Comparison of ENCODE assay signal across 26 cellular contexts in genomic region chr4:27115221-27115620, GRCh38.
DNase-seq lines count a peak whose midpoint lies in the region; ATAC-seq, FAIRE-seq and TF ChIP-seq lines count a peak whose summit lies in the region.
"Had no signal": no experiment of that assay in that cellular context is flagged by ENCODE, and none has a peak within 500 bp of the region (broad histone marks: within the 10 kb centered on the region; RNA-seq: fewer than 3 reads in every experiment).

No MANE protein-coding gene starts in this region.

- no peak overlapping the region for H3K56ac ChIP-seq in H1 (replicated peaks; ENCODE audit: insufficient read length, low read depth, low read length)

- no peak overlapping the region for H4K8ac ChIP-seq in H1 (ENCODE audit: extremely low read depth, insufficient read depth, low read length)

- no peaks in the 10 kb centered on the region for H3K9me3 ChIP-seq in H1 (ENCODE audit: insufficient read depth in 2 of 2, low read depth in 1 of 2, low read length in 1 of 2)
- H3K9me3 ChIP-seq: A549; BLaER1 treated with 17β-estradiol and CSF1 and Interleukin-3, amounts not matched to agents 10 nM and 100 nM had no signal

- no peak for FAIRE-seq in H1 (lab: Jason Lieb, UNC)
- FAIRE-seq: A549, GM12878, GM12892, GM18507 had no signal

- H3K79me2 ChIP-seq in GM23338 (replicated peaks; ENCODE audit: insufficient read depth): no peaks in the 10 kb centered on the region
- H3K79me2 ChIP-seq in H1 (ENCODE audit: control insufficient read depth in 1 of 2, insufficient read depth in 2 of 2, low read length in 2 of 2): no peaks in the 10 kb centered on the region

- POLR2A ChIA-PET in H1 (lab: Charles Lee; ENCODE audit: partially characterized antibody): interaction anchor here (1.3 to 1.4 kb wide), 2 partner anchors 8 to 9 kb away, joined by 3 to 4 read pairs; no protein-coding TSS in a partner anchor

- H3K27me3 ChIP-seq in GM23338 (ENCODE audit: insufficient read depth) (no peaks in the 10 kb centered on the region), H1 (replicated peaks in 1 of 4; ENCODE audit: control insufficient read depth in 3 of 4, extremely low read depth in 1 of 4, insufficient read depth in 3 of 4, low read length in 3 of 4) (no peaks in the 10 kb centered on the region)
- H3K27me3 ChIP-seq: BLaER1 treated with 17β-estradiol and CSF1 and Interleukin-3, amounts not matched to agents 10 nM and 100 nM had no signal

- H3K4ac ChIP-seq in H1 (replicated peaks; ENCODE audit: insufficient read length, low read depth, low read length): no peak overlapping the region

- H3K4me3 ChIP-seq in GM23338 (no peak overlapping the region), H1 (ENCODE audit: extremely low read depth in 1 of 4, insufficient read depth in 2 of 4, low read depth in 3 of 4, low read length in 4 of 4) (no peak overlapping the region)
- H3K4me3 ChIP-seq: A549; BLaER1 treated with 17β-estradiol and CSF1 and Interleukin-3, amounts not matched to agents 10 nM and 100 nM; GM12878 had no signal

- TF ChIP-seq RAD21 in H1 (IDR thresholded peaks at IDR 0.05 in 1 of 2, conservative IDR thresholded peaks at IDR 0.05 in 1 of 2; ENCODE audit: low read depth in 2 of 2, low read length in 2 of 2): no peak

- no peak overlapping the region for H2BK120ac ChIP-seq in H1 (replicated peaks; ENCODE audit: low read depth, low read length)

- H4K20me1 ChIP-seq in GM23338 (replicated peaks; ENCODE audit: insufficient read depth): no peaks in the 10 kb centered on the region
- no peaks in the 10 kb centered on the region for H4K20me1 ChIP-seq in H1 (replicated peaks in 1 of 2; ENCODE audit: control insufficient read depth in 1 of 2, insufficient read depth in 2 of 2, low read length in 2 of 2)
- H4K20me1 ChIP-seq: BLaER1 treated with 17β-estradiol and CSF1 and Interleukin-3, amounts not matched to agents 10 nM and 100 nM had no signal

- H2BK5ac ChIP-seq in H1 (ENCODE audit: low read depth, low read length): no peak overlapping the region

- H3K27ac Mint-ChIP-seq in GM23338: no peak overlapping the region
- H3K27ac Mint-ChIP-seq in type B pancreatic cell: peak overlapping the region; percentile 56
- H3K27ac Mint-ChIP-seq: B cell; CD4-positive, alpha-beta T cell; CD8-positive, alpha-beta T cell had no signal

- H2AFZ ChIP-seq in GM23338 (peak overlapping the region; percentile 88), H1 (ENCODE audit: low read length) (no peak overlapping the region)

- H3K4me1 ChIP-seq in GM23338 (ENCODE audit: insufficient read depth) (peaks cover 6% of the 10 kb centered on the region), H1 (replicated peaks in 1 of 4; ENCODE audit: control insufficient read depth in 3 of 4, insufficient read depth in 4 of 4, low read length in 3 of 4) (peaks cover 0 to 3% (median 0%) of the 10 kb centered on the region in 4 experiments; a peak in 2 of 7 replicates)
- H3K4me1 ChIP-seq: A549; BLaER1 treated with 17β-estradiol and CSF1 and Interleukin-3, amounts not matched to agents 10 nM and 100 nM had no signal

- 78% methylated on average over 4 of the region's 4 CpGs; no CpG with 5 or more reads in 1 of the 2 experiments for WGBS in H1 (ENCODE audit: extremely low coverage in 1 of 2, insufficient coverage in 1 of 2, insufficient read length in 1 of 2, insufficient replicate concordance in 2 of 2, low coverage in 1 of 2, low lambda C conversion rate in 2 of 2, missing lambda C conversion rate in 1 of 2), 2 experiments

- no peak overlapping the region for H3K23ac ChIP-seq in H1 (ENCODE audit: insufficient read length)

- H3K4me1 Mint-ChIP-seq in GM23338 (peaks cover 14% of the 10 kb centered on the region), type B pancreatic cell (ENCODE audit: unreplicated experiment) (no peaks in the 10 kb centered on the region)
- H3K4me1 Mint-ChIP-seq: B cell had no signal

- no peak overlapping the region for H3K14ac ChIP-seq in H1 (ENCODE audit: insufficient read length)

- peak; percentile 22; the same call in 1 of the 3 replicates for ATAC-seq in GM23338
- ATAC-seq: A549; CD8-positive, alpha-beta T cell; GM12878 had no signal

- no peak for TF ChIP-seq POLR2A in H1 (IDR thresholded peaks at IDR 0.05; ENCODE audit: control extremely low read depth in 1 of 2, low read depth in 2 of 2, low read length in 2 of 2)

- H3F3A ChIP-seq in GM23338 (replicated peaks; ENCODE audit: low read depth): no peaks in the 10 kb centered on the region

- no peak overlapping the region for H3K9ac ChIP-seq in H1 (replicated peaks in 1 of 4; ENCODE audit: extremely low read depth in 1 of 4, low read depth in 3 of 4, low read length in 3 of 4)
- H3K9ac ChIP-seq: BLaER1 treated with 17β-estradiol and CSF1 and Interleukin-3, amounts not matched to agents 10 nM and 100 nM had no signal

- H2BK15ac ChIP-seq in H1 (ENCODE audit: low read length): no peak overlapping the region

- H3K4me3 Mint-ChIP-seq in GM23338 (no peak overlapping the region), type B pancreatic cell (no peak overlapping the region)
- H3K4me3 Mint-ChIP-seq: B cell; CD4-positive, alpha-beta T cell; CD8-positive, alpha-beta T cell had no signal

- no peak overlapping the region for H2BK12ac ChIP-seq in H1 (ENCODE audit: low read depth, low read length)

- H3K4me2 ChIP-seq in GM23338: 0 out of 2 replicates have a peak overlapping the region, but pooled peaks have one; percentile 26
- H3K4me2 ChIP-seq in H1 (ENCODE audit: insufficient read depth in 1 of 2, low read depth in 2 of 2, low read length in 2 of 2): no peak overlapping the region
- H3K4me2 ChIP-seq: A549; BLaER1 treated with 17β-estradiol and CSF1 and Interleukin-3, amounts not matched to agents 10 nM and 100 nM had no signal

- H2BK20ac ChIP-seq in H1 (ENCODE audit: low read length): 0 out of 2 replicates have a peak overlapping the region, but pooled peaks have one; percentile 17

- H3K27ac ChIP-seq in GM23338 (ENCODE audit: low read depth) (no peak overlapping the region), H1 (ENCODE audit: low read depth, low read length) (no peak overlapping the region)
- H3K27ac ChIP-seq: 22Rv1; A549; BLaER1 treated with 17β-estradiol and CSF1 and Interleukin-3, amounts not matched to agents 10 nM and 100 nM; C4-2B had no signal

- TF ChIP-seq EP300 in H1 (IDR thresholded peaks at IDR 0.05; ENCODE audit: borderline replicate concordance in 1 of 2, low read depth in 2 of 2, low read length in 2 of 2): no peak

- no peaks in the 10 kb centered on the region for H3K79me1 ChIP-seq in H1 (ENCODE audit: low read depth, low read length)

- H4K91ac ChIP-seq in H1 (replicated peaks; ENCODE audit: insufficient read length, low read length): no peak overlapping the region

- no peak overlapping the region for H2AK5ac ChIP-seq in H1 (ENCODE audit: low read depth, low read length)

- H3K27me3 Mint-ChIP-seq in GM23338 (ENCODE audit: insufficient read depth, low read depth, poor library complexity): peaks cover 4% of the 10 kb centered on the region
- peaks cover 7% of the 10 kb centered on the region for H3K27me3 Mint-ChIP-seq in type B pancreatic cell
- H3K27me3 Mint-ChIP-seq: CD4-positive, alpha-beta T cell had no signal

- no peak overlapping the region for H4K5ac ChIP-seq in H1 (ENCODE audit: insufficient read length, low read depth, low read length)

- H3K36me3 ChIP-seq in GM23338 (ENCODE audit: insufficient read depth): no peaks in the 10 kb centered on the region
- no peaks in the 10 kb centered on the region for H3K36me3 ChIP-seq in H1 (ENCODE audit: control insufficient read depth in 2 of 4, insufficient read depth in 4 of 4, low read length in 3 of 4)
- H3K36me3 ChIP-seq: BLaER1 treated with 17β-estradiol and CSF1 and Interleukin-3, amounts not matched to agents 10 nM and 100 nM had no signal

- in situ Hi-C loops in KBM-7 (cut with MboI; ENCODE audit: low pct_unique_long_range_greater_than_20kb, low sequenced_read_pairs): no loop called here

- H3K9me2 ChIP-seq in GM23338 (ENCODE audit: insufficient read depth): 0 out of 2 replicates have a peak, but pooled peaks cover under 1% of the 10 kb centered on the region

- no peaks in the 10 kb centered on the region for H3K23me2 ChIP-seq in H1 (ENCODE audit: low read depth, low read length)

- H3K18ac ChIP-seq in H1 (ENCODE audit: extremely low read depth, low read length): no peak overlapping the region

- H3K36me3 Mint-ChIP-seq in GM23338 (ENCODE audit: low read depth) (no peaks in the 10 kb centered on the region; the same call in 2 of the 3 replicates), type B pancreatic cell (no peaks in the 10 kb centered on the region)
- H3K36me3 Mint-ChIP-seq: CD8-positive, alpha-beta T cell had no signal

- CTCF ChIA-PET in H1 (lab: Charles Lee; ENCODE audit: partially characterized antibody): interaction anchor here (1.1 to 1.6 kb wide), 3 partner anchors 8 to 18 kb away, joined by 3 to 9 read pairs (median 3); no protein-coding TSS in a partner anchor

- TF ChIP-seq CTCF in GM23338 (conservative IDR thresholded peaks at IDR 0.05; ENCODE audit: low read depth in 2 of 2): no peak
- TF ChIP-seq CTCF in H1 (IDR thresholded peaks at IDR 0.05; ENCODE audit: control extremely low read depth in 1 of 3, insufficient read depth in 1 of 3, low read depth in 1 of 3, low read length in 3 of 3): no peak
- no peak for TF ChIP-seq CTCF in type B pancreatic cell (conservative IDR thresholded peaks at IDR 0.05)

- DNase-seq in GM23338 (ENCODE audit: low spot score): no peak
- DNase-seq in H1 (ENCODE audit: low read depth in 1 of 2, low spot score in 2 of 2): no peak
- DNase-seq in islet precursor cell: peak; percentile 32
- DNase-seq in type B pancreatic cell (ENCODE audit: extremely low spot score, unreplicated experiment): no peak
- no peak for DNase-seq in KBM-7
- DNase-seq in NCI-H1436 (lab: John Stamatoyannopoulos, UW): no peak
- no peak for DNase-seq in activated CD4-positive, alpha-beta T cell treated with anti-CD3 and anti-CD28 coated beads, Interleukin-2, amount 50 U/mL, for 1 hour
- DNase-seq: AML-193; CD4-positive, alpha-beta T cell; CD8-positive, alpha-beta T cell; COR-L47; DMS 273 treated with DMSO at 0.1 percent for 48 hours; DMS153; DMS53; DMS79; DND-41; EL; GDM1 had no signal

- H3K9me3 Mint-ChIP-seq in GM23338 (no peaks in the 10 kb centered on the region), type B pancreatic cell (no peaks in the 10 kb centered on the region)
- H3K9me3 Mint-ChIP-seq: CD4-positive, alpha-beta T cell had no signal

TF ChIP-seq in GM23338, 12 proteins besides CTCF, POLR2A, EP300 and RAD21 (continues in another document):
- TF ChIP-seq STAT1 (IDR thresholded peaks at IDR 0.05; ENCODE audit: unreplicated experiment) (no peak), JUNB (IDR thresholded peaks at IDR 0.05; ENCODE audit: unreplicated experiment) (no peak), EZH2phosphoT487 (IDR thresholded peaks at IDR 0.05; ENCODE audit: unreplicated experiment) (no peak)

TF ChIP-seq in H1, 55 proteins besides CTCF, POLR2A, EP300 and RAD21 (continues in another document):
- no peak for TF ChIP-seq CHD2 (IDR thresholded peaks at IDR 0.05; ENCODE audit: low read length)
- no peak for TF ChIP-seq TBP (IDR thresholded peaks at IDR 0.05; ENCODE audit: low read depth, low read length)
- TF ChIP-seq JUND (IDR thresholded peaks at IDR 0.05; ENCODE audit: low read length): no peak
- TF ChIP-seq TAF7 (optimal IDR thresholded peaks at IDR 0.05; ENCODE audit: borderline replicate concordance, low read depth, low read length): no peak
- no peak for TF ChIP-seq POLR2AphosphoS5 (IDR thresholded peaks at IDR 0.05; ENCODE audit: low read depth, low read length)
- TF ChIP-seq SRF (IDR thresholded peaks at IDR 0.05; ENCODE audit: low read depth, low read length): no peak
